31 cellular contexts compared by ENCODE assay signal in the genomic region with DNA sequence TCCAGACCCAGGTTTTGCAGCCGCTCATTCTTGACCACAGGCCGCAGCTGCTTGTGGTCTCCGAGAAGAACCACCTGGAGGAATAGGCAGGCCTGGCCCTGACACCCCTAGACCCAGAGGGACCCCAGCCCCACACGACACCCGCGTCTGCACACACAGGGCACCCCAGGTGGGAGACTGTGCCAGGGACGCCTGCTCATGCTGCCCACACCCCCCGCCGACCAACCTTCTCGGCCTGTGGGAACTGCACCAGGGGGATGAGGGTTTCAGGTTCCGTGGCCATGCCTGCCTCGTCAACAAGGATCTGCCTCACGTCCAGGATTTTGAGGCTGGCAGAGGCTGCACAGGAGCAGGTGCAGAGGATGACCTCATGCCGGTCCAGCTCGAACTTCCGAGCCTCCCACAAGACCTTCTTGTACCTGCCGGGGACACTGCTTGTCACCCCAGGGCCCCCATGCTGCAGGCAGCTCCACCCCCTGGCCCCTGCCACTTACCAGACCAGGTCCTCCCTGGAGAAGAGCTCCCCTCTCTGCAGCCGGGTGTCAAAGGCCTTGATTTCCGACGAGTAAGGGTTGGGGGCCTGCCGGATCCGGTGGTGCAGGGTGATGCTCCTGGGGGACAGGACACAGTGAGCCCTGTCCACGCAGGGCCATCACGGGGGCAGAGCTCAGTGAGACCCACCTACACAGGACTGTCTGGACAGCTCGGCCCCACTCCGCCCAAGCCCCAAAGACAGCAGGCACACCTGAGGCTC. TPM values are rescaled to one million over a fixed set of nuclear protein-coding genes. Genes with fewer than 3 reads are reported as not detected.
"Had no signal": no experiment of that assay in that cellular context is flagged by ENCODE, and none has a peak within 500 bp of the region (broad histone marks: within the 10 kb centered on the region; RNA-seq: fewer than 3 reads in every experiment).

No MANE protein-coding gene starts in this region.

- FAIRE-seq: keratinocyte had no signal

- H2AFZ ChIP-seq: parathyroid adenoma had no signal

- H3K27me3 Mint-ChIP-seq: memory B cell; naive B cell; natural killer cell treated with Interleukin-12 subunit alpha and Interleukin-12 subunit beta and Interleukin-15 and Interleukin-18, amount 100 ng/mL, for 72 hours; progenitor cell of endocrine pancreas; stimulated activated memory B cell treated with anti-CD40 and anti-IgM and Interleukin-4, amounts not matched to agents 10 μg/mL and 1 μg/mL and 100 μg/mL, for 72 hours; type B pancreatic cell had no signal

- H3K9me3 ChIP-seq: gastrocnemius medialis, lower lobe of right lung, mucosa of descending colon, sigmoid colon, testis, tibial artery had no signal

- DNase-seq: dorsolateral prefrontal cortex; effector CD4-positive, alpha-beta T cell; foreskin fibroblast; gastrocnemius medialis; head of caudate nucleus; left ventricle myocardium superior; lower lobe of right lung; naive B cell; sigmoid colon; stimulated activated CD4-positive, alpha-beta T cell treated with anti-CD3 and anti-CD28 coated beads, Interleukin-2, amount 100 ng/mL, for 24 hours; stimulated activated CD4-positive, alpha-beta T cell treated with anti-CD3 and anti-CD28 coated beads, Interleukin-4, amount 100 ng/mL, for 4 hours; stimulated activated naive CD8-positive, alpha-beta T cell treated with anti-CD3 and anti-CD28 coated beads, Interleukin-15, Interleukin-2, amounts not matched to agents 100 U/mL and 50 U/mL, for 24 hours; substantia nigra; testis; tibial artery had no signal

- H3K9ac ChIP-seq: parathyroid adenoma had no signal

- H3K9me3 Mint-ChIP-seq: mesothelial cell of epicardium; natural killer cell treated with Interleukin-12 subunit alpha and Interleukin-12 subunit beta and Interleukin-15 and Interleukin-18, amount 100 ng/mL, for 72 hours; neural crest cell; type B pancreatic cell had no signal

- H3K79me2 ChIP-seq: parathyroid adenoma had no signal

- H3K4me1 Mint-ChIP-seq: mesothelial cell of epicardium; stimulated activated memory B cell treated with anti-CD40 and anti-IgM and Interleukin-4, amounts not matched to agents 10 μg/mL and 1 μg/mL and 100 μg/mL, for 72 hours had no signal

- H3K4me3 ChIP-seq: dorsolateral prefrontal cortex, gastrocnemius medialis, lower lobe of right lung, mucosa of descending colon, sigmoid colon, testis, tibial artery had no signal

- H3K27me3 ChIP-seq: dorsolateral prefrontal cortex, gastrocnemius medialis, testis, tibial artery had no signal

- H3K27ac ChIP-seq: dorsolateral prefrontal cortex, epithelial cell of prostate, gastrocnemius medialis, lower lobe of right lung, parathyroid adenoma, sigmoid colon, testis, tibial artery had no signal

- H3K4me3 Mint-ChIP-seq: memory B cell; mesothelial cell of epicardium; natural killer cell treated with Interleukin-12 subunit alpha and Interleukin-12 subunit beta and Interleukin-15 and Interleukin-18, amount 100 ng/mL, for 72 hours; stimulated activated memory B cell treated with anti-CD40 and anti-IgM and Interleukin-4, amounts not matched to agents 10 μg/mL and 1 μg/mL and 100 μg/mL, for 72 hours; type B pancreatic cell had no signal

- H3K4me1 ChIP-seq: gastrocnemius medialis, lower lobe of right lung, parathyroid adenoma, sigmoid colon, testis, tibial artery had no signal

- H3K27ac Mint-ChIP-seq: mesothelial cell of epicardium; naive B cell; natural killer cell treated with Interleukin-12 subunit alpha and Interleukin-12 subunit beta and Interleukin-15 and Interleukin-18, amount 100 ng/mL, for 72 hours; progenitor cell of endocrine pancreas; stimulated activated memory B cell treated with anti-CD40 and anti-IgM and Interleukin-4, amounts not matched to agents 10 μg/mL and 1 μg/mL and 100 μg/mL, for 72 hours; type B pancreatic cell had no signal

- ATAC-seq: esophagus mucosa; gastrocnemius medialis; left ventricle myocardium superior; lower lobe of right lung; mucosa of descending colon; natural killer cell treated with Interleukin-12 subunit alpha and Interleukin-12 subunit beta and Interleukin-15 and Interleukin-18, amount 100 ng/mL, for 72 hours; stimulated activated memory B cell treated with anti-CD40 and anti-IgM and Interleukin-4, amounts not matched to agents 10 μg/mL and 1 μg/mL and 100 μg/mL, for 72 hours; stimulated activated naive CD8-positive, alpha-beta T cell treated with anti-CD3 and anti-CD28 coated beads, Interleukin-15, Interleukin-2, amounts not matched to agents 100 U/mL and 50 U/mL, for 24 hours had no signal

RNA-seq across cellular contexts. Expression of gene FNDC11, which starts 7.1 kb away (rescaled TPM):
- total RNA-seq: osteoblast had no signal

RNA-seq across cellular contexts. Expression of gene SRMS, which starts 13.5 kb away (rescaled TPM):
- total RNA-seq: dorsolateral prefrontal cortex; gastrocnemius medialis; glomerular endothelial cell; left ventricle myocardium superior; lower lobe of right lung; mesothelial cell of epicardium; natural killer cell treated with Interleukin-12 subunit alpha and Interleukin-12 subunit beta and Interleukin-15 and Interleukin-18, amount 100 ng/mL, for 72 hours; neural crest cell; osteoblast; progenitor cell of endocrine pancreas; sigmoid colon; skeletal muscle tissue had no signal
- polyA plus RNA-seq: urinary bladder had no signal

RNA-seq across cellular contexts. Expression of gene PTK6, which starts 23.9 kb away (rescaled TPM):
- total RNA-seq: glomerular endothelial cell, left ventricle myocardium superior, neural crest cell, osteoblast, skeletal muscle tissue had no signal
